35 cellular contexts compared by ENCODE assay signal in the genomic region with DNA sequence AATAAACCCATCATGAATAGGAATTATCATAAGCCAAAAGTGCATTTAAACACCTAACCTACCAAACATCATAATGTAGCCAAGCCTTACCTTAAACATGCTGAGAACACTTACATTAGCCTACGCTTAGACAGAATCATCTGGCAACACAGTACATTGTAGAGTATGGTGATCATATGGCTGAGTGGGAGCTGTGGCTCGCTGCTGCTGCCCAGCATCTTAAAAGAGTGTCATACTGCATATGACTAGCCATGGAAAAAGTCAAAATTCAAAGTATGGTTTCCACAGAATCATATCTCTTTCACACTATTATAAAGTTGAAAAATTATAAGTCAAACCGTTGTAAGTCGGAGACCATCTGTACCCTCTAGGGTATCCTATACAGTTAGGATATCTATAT.
"Had no signal": no experiment of that assay in that cellular context is flagged by ENCODE, and none has a peak within 500 bp of the region (broad histone marks: within the 10 kb centered on the region; RNA-seq: fewer than 3 reads in every experiment).

No MANE protein-coding gene starts in this region.

- DNase-seq: activated B cell treated with CpG ODN at 0.5 μM for 24 hours; activated CD4-positive, alpha-beta memory T cell treated with anti-CD3 and anti-CD28 coated beads for 36 hours; activated CD4-positive, alpha-beta T cell treated with anti-CD3 and anti-CD28 coated beads for 4 hours; activated CD4-positive, alpha-beta T cell treated with anti-CD3 and anti-CD28 coated beads, Interleukin-2, amount 10 ng/mL, durations not matched to agents 24 days and 14 days; activated CD4-positive, alpha-beta T cell treated with anti-CD3 and anti-CD28 coated beads, Interleukin-2, amount 50 U/mL, for 1 hour; activated CD4-positive, alpha-beta T cell treated with anti-CD3 and anti-CD28 coated beads, Interleukin-2, amount 50 U/mL, for 4 hours; activated CD4-positive, CD25-positive, alpha-beta regulatory T cell treated with anti-CD3 and anti-CD28 coated beads, Interleukin-2, amount 50 U/mL, for 72 hours; activated CD8-positive, alpha-beta memory T cell treated with anti-CD3 and anti-CD28 coated beads, Interleukin-2, amount 50 U/mL, for 4 hours; activated CD8-positive, alpha-beta T cell treated with anti-CD3 and anti-CD28 coated beads for 36 hours; activated effector memory CD4-positive, alpha-beta T cell treated with anti-CD3 and anti-CD28 coated beads, Interleukin-2, amount 50 U/mL, for 16 hours; activated gamma-delta T cell treated with Interleukin-2 at 50 U/mL for 16 hours; activated naive CD4-positive, alpha-beta T cell; activated naive CD4-positive, alpha-beta T cell treated with anti-CD3 and anti-CD28 coated beads for 36 hours; activated naive CD4-positive, alpha-beta T cell treated with anti-CD3 and anti-CD28 coated beads, Interleukin-2, amount 50 U/mL, for 16 hours; activated naive CD8-positive, alpha-beta T cell treated with anti-CD3 and anti-CD28 coated beads for 36 hours; activated T-cell treated with anti-CD3 and anti-CD28 coated beads for 4 hours; activated T-cell treated with anti-CD3 and anti-CD28 coated beads, Interleukin-2, amount 50 U/mL, for 1 hour; activated T-cell treated with anti-CD3 and anti-CD28 coated beads, Interleukin-2, amount 50 U/mL, for 4 hours; activated T-cell treated with anti-CD3 and anti-CD28 coated beads, Interleukin-2, amount 50 U/mL, for 72 hours; adrenal gland; amniotic stem cell; aorta; body of pancreas; brain microvascular endothelial cell; central memory CD4-positive, alpha-beta T cell; SW 1271; T-helper 1 cell; T-helper 2 cell; T-helper 9 cell had no signal

- H3K27ac ChIP-seq: adrenal gland, body of pancreas, brain microvascular endothelial cell, breast epithelium, VCaP had no signal

- ATAC-seq: activated CD8-positive, alpha-beta T cell treated with anti-CD3 and anti-CD28 coated beads for 36 hours; activated naive CD4-positive, alpha-beta T cell treated with anti-CD3 and anti-CD28 coated beads, Interleukin-2, amount 50 U/mL, for 72 hours; activated T-cell treated with anti-CD3 and anti-CD28 coated beads, Interleukin-2, amount 50 U/mL, for 4 hours; activated T-cell treated with anti-CD3 and anti-CD28 coated beads, Interleukin-2, amount 50 U/mL, for 72 hours; activated T-helper 17 cell treated with anti-CD3 and anti-CD28 coated beads, Interleukin-2, amount 50 U/mL, for 72 hours; body of pancreas had no signal

- FAIRE-seq: astrocyte, TTC549 had no signal
